Comparison of ENCODE assay signal across 9 cellular contexts in the genomic region with DNA sequence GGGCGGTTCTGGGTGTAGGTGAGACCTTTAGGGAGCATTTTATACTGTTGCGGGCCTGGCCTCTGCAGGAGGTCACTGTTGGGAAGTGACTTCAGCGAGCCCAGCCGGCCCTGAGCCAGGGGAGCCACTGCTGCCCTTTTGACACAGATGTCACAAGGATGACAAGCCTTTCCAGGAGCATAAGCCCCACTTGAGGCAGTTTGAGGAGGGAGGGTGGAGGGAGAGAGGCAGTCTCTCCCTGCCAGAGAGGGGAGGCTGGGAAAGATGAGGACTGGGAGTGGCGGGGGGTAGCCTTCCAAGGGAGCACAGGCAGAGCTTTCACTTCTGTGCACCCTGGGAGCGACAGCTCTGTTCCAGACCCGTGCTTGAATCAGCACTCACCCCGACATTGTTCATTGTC. TPM values are rescaled to one million over a fixed set of nuclear protein-coding genes. Genes with fewer than 3 reads are reported as not detected.
DNase-seq lines count a peak whose midpoint lies in the region; ATAC-seq and TF ChIP-seq lines count a peak whose summit lies in the region.
"Had no signal": no experiment of that assay in that cellular context is flagged by ENCODE, and none has a peak within 500 bp of the region (broad histone marks: within the 10 kb centered on the region; RNA-seq: fewer than 3 reads in every experiment).

No MANE protein-coding gene starts in this region.

- peak overlapping the region; percentile 66 for H3K4me3 Mint-ChIP-seq in activated naive CD4-positive, alpha-beta T cell treated with anti-CD3 and anti-CD28 coated beads, Interleukin-2, amount 50 U/mL, for 24 hours

- peaks cover 8% of the 10 kb centered on the region for H3K79me1 ChIP-seq in mesenchymal stem cell (replicated peaks; ENCODE audit: low read length, poor library complexity, severe bottlenecking)

- H3K4me1 Mint-ChIP-seq in activated naive CD4-positive, alpha-beta T cell treated with anti-CD3 and anti-CD28 coated beads, Interleukin-2, amount 50 U/mL, for 24 hours: peaks cover 85% of the 10 kb centered on the region

- H3K27ac Mint-ChIP-seq in activated naive CD4-positive, alpha-beta T cell treated with anti-CD3 and anti-CD28 coated beads, Interleukin-2, amount 50 U/mL, for 24 hours: no peak overlapping the region
- H3K27ac Mint-ChIP-seq in activated naive CD4-positive, alpha-beta T cell treated with anti-CD3 and anti-CD28 coated beads, Interleukin-2, amount 50 U/mL, for 72 hours: peak overlapping the region; percentile 86 to 95

- no peak for TF ChIP-seq CTCF in tibial artery (IDR thresholded peaks at IDR 0.05)
- no peak for TF ChIP-seq CTCF in mucosa of descending colon (IDR thresholded peaks at IDR 0.05)

- no peak overlapping the region for H3K4me2 ChIP-seq in mesenchymal stem cell (ENCODE audit: low read length, poor library complexity, severe bottlenecking)

- H3K27me3 Mint-ChIP-seq in activated naive CD4-positive, alpha-beta T cell treated with anti-CD3 and anti-CD28 coated beads, Interleukin-2, amount 50 U/mL, for 24 hours: no peaks in the 10 kb centered on the region

- H3K9me3 ChIP-seq in mesenchymal stem cell (ENCODE audit: control insufficient read depth, low read length) (no peaks in the 10 kb centered on the region), tibial artery (no peaks in the 10 kb centered on the region), mucosa of descending colon (no peaks in the 10 kb centered on the region)

- H3K36me3 ChIP-seq in mesenchymal stem cell (ENCODE audit: control insufficient read depth in 1 of 2, insufficient read depth in 2 of 2, low read depth in 1 of 2, low read length in 2 of 2) (peaks cover 0 to 8% of the 10 kb centered on the region in 2 experiments), tibial artery (peaks cover 0 to 3% (median 2%) of the 10 kb centered on the region in 3 donors), mucosa of descending colon (ENCODE audit: low read depth) (no peaks in the 10 kb centered on the region)

- H3K9me3 Mint-ChIP-seq in activated naive CD4-positive, alpha-beta T cell treated with anti-CD3 and anti-CD28 coated beads, Interleukin-2, amount 50 U/mL, for 24 hours: no peaks in the 10 kb centered on the region
- no peaks in the 10 kb centered on the region for H3K9me3 Mint-ChIP-seq in activated naive CD4-positive, alpha-beta T cell treated with anti-CD3 and anti-CD28 coated beads, Interleukin-2, amount 50 U/mL, for 72 hours

- peak overlapping the region; percentile 1 for H4K8ac ChIP-seq in mesenchymal stem cell (ENCODE audit: low read length)

- H2BK120ac ChIP-seq in mesenchymal stem cell (ENCODE audit: low read depth, low read length): no peak overlapping the region

- H3K27ac ChIP-seq in mesenchymal stem cell (ENCODE audit: low read length, poor library complexity, severe bottlenecking) (no peak overlapping the region), tibial artery (peak overlapping the region; percentile 87 to 91)
- H3K27ac ChIP-seq: C4-2B had no signal

- no peak overlapping the region for H3K23ac ChIP-seq in mesenchymal stem cell (ENCODE audit: low read length in 2 of 2)

- H3K4me1 ChIP-seq in mesenchymal stem cell (ENCODE audit: control insufficient read depth, insufficient read depth, low read depth, low read length) (peaks cover 51% of the 10 kb centered on the region), tibial artery (peaks cover 0 to 64% (median 51%) of the 10 kb centered on the region in 4 donors), mucosa of descending colon (ENCODE audit: low read depth) (peaks cover 44% of the 10 kb centered on the region)

- H3K4me3 ChIP-seq in mesenchymal stem cell (ENCODE audit: insufficient read depth in 1 of 2, low read depth in 1 of 2, low read length in 2 of 2) (no peak overlapping the region), tibial artery (no peak overlapping the region), mucosa of descending colon (no peak overlapping the region)

- peak overlapping the region; percentile 24 for H2AK5ac ChIP-seq in mesenchymal stem cell (ENCODE audit: low read length, severe bottlenecking)

- 78% methylated on average over 8 of the region's 8 CpGs for WGBS in mesenchymal stem cell

- H2BK5ac ChIP-seq in mesenchymal stem cell (ENCODE audit: low read depth, low read length, poor library complexity, severe bottlenecking): no peak overlapping the region

- peak overlapping the region; percentile 85 for H3K9ac ChIP-seq in mesenchymal stem cell (ENCODE audit: low read length)

- H3K36me3 Mint-ChIP-seq in activated naive CD4-positive, alpha-beta T cell treated with anti-CD3 and anti-CD28 coated beads, Interleukin-2, amount 50 U/mL, for 24 hours: no peaks in the 10 kb centered on the region
- H3K36me3 Mint-ChIP-seq in activated naive CD4-positive, alpha-beta T cell treated with anti-CD3 and anti-CD28 coated beads, Interleukin-2, amount 50 U/mL, for 72 hours: no peaks in the 10 kb centered on the region

- H3K27me3 ChIP-seq in mesenchymal stem cell (ENCODE audit: control insufficient read depth in 1 of 2, insufficient read depth in 1 of 2, low read length in 2 of 2) (no peaks in the 10 kb centered on the region), tibial artery (no peaks in the 10 kb centered on the region)

- intact Hi-C loops in tibial artery (cut with DNase I; ENCODE audit: low total_unique reads) (no loop called here), mucosa of descending colon (cut with DNase I, micrococcal nuclease) (no loop called here)

- peak overlapping the region in 1 of 2 experiments; percentile 21 for H3K4ac ChIP-seq in mesenchymal stem cell (ENCODE audit: low read depth in 1 of 2, low read length in 2 of 2)

- H4K91ac ChIP-seq in mesenchymal stem cell (ENCODE audit: low read length): no peak overlapping the region

- no peak overlapping the region for H3K14ac ChIP-seq in mesenchymal stem cell (ENCODE audit: low read length in 2 of 2)

- peak overlapping the region in 1 of 2 experiments; percentile 25 for H2BK12ac ChIP-seq in mesenchymal stem cell (ENCODE audit: low read length in 2 of 2)

- DNase-seq in activated naive CD4-positive, alpha-beta T cell treated with Interleukin-2 at 50 U/mL for 16 hours: no peak
- no peak for DNase-seq in activated naive CD4-positive, alpha-beta T cell treated with anti-CD3 and anti-CD28 coated beads, Interleukin-2, amount 50 U/mL, for 72 hours (ENCODE audit: low spot score in 2 of 2)
- DNase-seq in mesenchymal stem cell (no peak), tibial artery (no peak), mucosa of descending colon (no peak)
- DNase-seq in NK-92 treated with Interleukin-12 subunit alpha and Interleukin-12 subunit beta, amount 100 ng/mL, for 24 hours (lab: John Stamatoyannopoulos, UW): no peak

- H2BK15ac ChIP-seq in mesenchymal stem cell (ENCODE audit: low read depth, poor library complexity, severe bottlenecking): peak overlapping the region; percentile 21

- no peak overlapping the region for H3K18ac ChIP-seq in mesenchymal stem cell (ENCODE audit: low read depth in 1 of 2, low read length in 2 of 2)

- ATAC-seq in activated naive CD4-positive, alpha-beta T cell treated with anti-CD3 and anti-CD28 coated beads, Interleukin-2, amount 50 U/mL, for 72 hours: no peak
- ATAC-seq in mucosa of descending colon (no peak), HG03469 (IDR thresholded peaks at IDR 0.05; ENCODE audit: unreplicated experiment) (no peak)

- H2AFZ ChIP-seq in mesenchymal stem cell (ENCODE audit: low read depth, low read length): no peak overlapping the region

RNA-seq across cellular contexts. Expression of gene IRAK2, which starts 31.0 kb away (rescaled TPM):
- 1 to 10 TPM; 4.3 to 5.4 TPM for total RNA-seq in activated naive CD4-positive, alpha-beta T cell treated with anti-CD3 and anti-CD28 coated beads, Interleukin-2, amount 50 U/mL, for 72 hours
- 2.6 TPM for polyA plus RNA-seq in mesenchymal stem cell (2013, experiment 1 of 2)
- polyA plus RNA-seq in mesenchymal stem cell (2013, experiment 2 of 2): 2.4 TPM
- 1 to 10 TPM; 1.1 to 3.2 (median 2.4) TPM for total RNA-seq in mucosa of descending colon

RNA-seq across cellular contexts. Expression of gene TATDN2, which starts 52.6 kb away (rescaled TPM):
- 10 to 100 TPM; 40.8 to 56.3 TPM for total RNA-seq in activated naive CD4-positive, alpha-beta T cell treated with anti-CD3 and anti-CD28 coated beads, Interleukin-2, amount 50 U/mL, for 72 hours
- 17.8 TPM for polyA plus RNA-seq in mesenchymal stem cell (2013, experiment 1 of 2)
- 17.5 TPM for polyA plus RNA-seq in mesenchymal stem cell (2013, experiment 2 of 2)
- 10 to 100 TPM; 29.8 to 34.9 (median 34.4) TPM for total RNA-seq in mucosa of descending colon

RNA-seq across cellular contexts. Expression of gene VHL, which starts 54.1 kb away (rescaled TPM):
- 10 to 100 TPM; 53.3 to 58.7 TPM for total RNA-seq in activated naive CD4-positive, alpha-beta T cell treated with anti-CD3 and anti-CD28 coated beads, Interleukin-2, amount 50 U/mL, for 72 hours
- polyA plus RNA-seq in mesenchymal stem cell (2013, experiment 1 of 2): 24.4 TPM
- 25.7 TPM for polyA plus RNA-seq in mesenchymal stem cell (2013, experiment 2 of 2)
- total RNA-seq in mucosa of descending colon: 10 to 100 TPM; 33.6 to 38.2 (median 36.2) TPM
